28 cellular contexts compared by ENCODE assay signal in the genomic region with DNA sequence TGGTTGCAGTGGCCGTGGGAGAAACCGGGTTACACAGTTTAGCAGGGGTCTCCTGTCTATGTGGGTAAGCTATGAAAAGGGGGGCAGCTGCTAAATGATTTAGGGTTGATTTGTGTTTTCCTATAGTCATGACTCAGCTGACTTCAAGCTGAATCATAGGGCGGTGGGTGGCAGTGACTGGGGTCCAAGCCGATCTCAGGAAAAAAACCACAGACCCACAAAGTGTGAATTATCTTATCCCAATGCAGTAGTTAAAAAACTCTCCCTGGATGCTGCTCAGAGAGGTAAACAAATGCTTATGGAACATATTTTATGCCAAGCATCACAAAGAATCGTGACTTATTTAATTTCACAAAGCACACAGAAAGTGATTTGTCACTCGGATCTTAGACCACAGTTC. TPM values are rescaled to one million over a fixed set of nuclear protein-coding genes. Genes with fewer than 3 reads are reported as not detected.
"Had no signal": no experiment of that assay in that cellular context is flagged by ENCODE, and none has a peak within 500 bp of the region (broad histone marks: within the 10 kb centered on the region; RNA-seq: fewer than 3 reads in every experiment).

No MANE protein-coding gene starts in this region.

- DNase-seq: activated CD4-positive, alpha-beta T cell treated with anti-CD3 and anti-CD28 coated beads, Interleukin-2, amount 50 U/mL, for 4 hours; activated effector memory CD4-positive, alpha-beta T cell treated with anti-CD3 and anti-CD28 coated beads, Interleukin-2, amount 50 U/mL, for 16 hours; activated naive CD4-positive, alpha-beta T cell treated with anti-CD3 and anti-CD28 coated beads, Interleukin-2, amount 50 U/mL, for 16 hours; activated T-cell treated with anti-CD3 and anti-CD28 coated beads, Interleukin-2, amount 50 U/mL, for 72 hours; adrenal gland; body of pancreas; central memory CD4-positive, alpha-beta T cell; dorsolateral prefrontal cortex; head of caudate nucleus; left ventricle myocardium inferior; mammary epithelial cell; midbrain; occipital lobe; stimulated activated naive CD8-positive, alpha-beta T cell treated with anti-CD3 and anti-CD28 coated beads, Interleukin-15, Interleukin-2, amounts not matched to agents 100 U/mL and 50 U/mL, for 24 hours; T-helper 2 cell; uterus had no signal

- H3K27me3 ChIP-seq: adrenal gland, body of pancreas, right atrium auricular region, tibial nerve, uterus had no signal

- H3K4me1 ChIP-seq: adrenal gland, body of pancreas, left ventricle myocardium inferior, prostate gland, right atrium auricular region, tibial nerve, uterus had no signal

- H3K27ac ChIP-seq: adrenal gland, body of pancreas, dorsolateral prefrontal cortex, epithelial cell of prostate, left ventricle myocardium inferior, prostate gland, right atrium auricular region, skin epidermis, tibial nerve, uterus had no signal

- H3K36me3 ChIP-seq: adrenal gland, left ventricle myocardium inferior, prostate gland, right atrium auricular region, tibial nerve, uterus had no signal

- ATAC-seq: activated T-cell treated with anti-CD3 and anti-CD28 coated beads, Interleukin-2, amount 50 U/mL, for 72 hours; body of pancreas; stimulated activated naive CD8-positive, alpha-beta T cell treated with anti-CD3 and anti-CD28 coated beads, Interleukin-15, Interleukin-2, amounts not matched to agents 100 U/mL and 50 U/mL, for 24 hours had no signal

- H3K9me3 ChIP-seq: adrenal gland, body of pancreas, prostate gland, right atrium auricular region, tibial nerve, uterus had no signal

- FAIRE-seq: colon, frontal cortex had no signal

- H3K4me3 ChIP-seq: adrenal gland, body of pancreas, dorsolateral prefrontal cortex, left ventricle myocardium inferior, prostate gland, right atrium auricular region, skin epidermis, tibial nerve, uterus had no signal

RNA-seq across cellular contexts. Expression of gene TOPAZ1, which starts 18.4 kb away (rescaled TPM):
- total RNA-seq: activated CD8-positive, alpha-beta memory T cell treated with anti-CD3 and anti-CD28 coated beads for 36 hours; activated T-cell treated with anti-CD3 and anti-CD28 coated beads, Interleukin-2, amount 50 U/mL, for 72 hours; adrenal gland; body of pancreas; fibroblast of lung; kidney epithelial cell; left ventricle myocardium inferior; mammary epithelial cell; myocyte; right atrium auricular region; tibial nerve had no signal
- polyA plus RNA-seq: adrenal gland, fibroblast of lung, mammary epithelial cell, neural cell had no signal
